In genomic region chr1:44985747-44986359, GRCh38 we compare ENCODE assay signal across 8 cellular contexts. TPM values are rescaled to one million over a fixed set of nuclear protein-coding genes. Genes with fewer than 3 reads are reported as not detected.
A peak's percentile ranks its signal among the peaks of the same experiment; 100 is the strongest.
DNase-seq lines count a peak whose midpoint lies in the region; ATAC-seq and TF ChIP-seq lines count a peak whose summit lies in the region.

No MANE protein-coding gene starts in this region.

- H3K27me3 ChIP-seq in testis: no peaks in the 10 kb centered on the region

- intact Hi-C loops in testis (cut with DNase I; ENCODE audit: low total_unique reads): no loop called here

- no peaks in the 10 kb centered on the region for H3K9me3 Mint-ChIP-seq in activated naive CD8-positive, alpha-beta T cell (ENCODE audit: low read depth)

- peak overlapping the region; percentile 99 for H3K4me3 Mint-ChIP-seq in activated naive CD8-positive, alpha-beta T cell

- H3K27ac Mint-ChIP-seq in activated naive CD8-positive, alpha-beta T cell: peak overlapping the region; percentile 95

- peak overlapping the region; percentile 58 for H3K4me3 ChIP-seq in GM08714 (ENCODE audit: low read length)
- H3K4me3 ChIP-seq in testis: peak overlapping the region; percentile 72 to 76

- WGBS in testis, 2 donors: 1 to 4% methylated on average over 19 of the region's 19 CpGs

- H3K27me3 Mint-ChIP-seq in activated naive CD8-positive, alpha-beta T cell: no peaks in the 10 kb centered on the region

- ATAC-seq in HG02870 (IDR thresholded peaks at IDR 0.05; ENCODE audit: unreplicated experiment) (peak; percentile 10), HG03342 (IDR thresholded peaks at IDR 0.05; ENCODE audit: unreplicated experiment) (no peak)

- TF ChIP-seq POLR2A in testis (IDR thresholded peaks at IDR 0.05): no peak

- DNase-seq in iris pigment epithelial cell (ENCODE audit: low read depth): peak; percentile 16
- DNase-seq in testis: no peak
- no peak for DNase-seq in GM10266 (ENCODE audit: extremely low spot score)
- no peak for DNase-seq in NCI-H1694 treated with DMSO at 0.1 percent for 48 hours (lab: John Stamatoyannopoulos, UW)

- peaks cover 8% of the 10 kb centered on the region for H3K4me1 ChIP-seq in testis

- peaks cover 28% of the 10 kb centered on the region for H3K4me1 Mint-ChIP-seq in activated naive CD8-positive, alpha-beta T cell (ENCODE audit: low read depth)

- H3K36me3 Mint-ChIP-seq in activated naive CD8-positive, alpha-beta T cell: peaks cover 3% of the 10 kb centered on the region

- no peaks in the 10 kb centered on the region for H3K36me3 ChIP-seq in testis (ENCODE audit: low read depth, missing control alignments)

- TF ChIP-seq CTCF in testis (IDR thresholded peaks at IDR 0.05) (no peak), GM10266 (IDR thresholded peaks at IDR 0.05; ENCODE audit: control insufficient read depth, insufficient read depth, low read depth, missing control alignments) (no peak)

- H3K27ac ChIP-seq in testis: peak overlapping the region; percentile 28 to 49

- no peaks in the 10 kb centered on the region for H3K9me3 ChIP-seq in testis

RNA-seq across cellular contexts. Expression of gene EIF2B3, which starts 0.5 kb away (rescaled TPM):
- total RNA-seq in testis: 10 to 100 TPM; 20.1 to 26.3 TPM
- 30.9 TPM for polyA plus RNA-seq in testis (ENCODE audit: insufficient read depth, low read depth, low replicate concordance)

RNA-seq across cellular contexts. Expression of gene HECTD3, which starts 25.3 kb away (rescaled TPM):
- 10 to 100 TPM; 42.6 to 63.4 TPM for total RNA-seq in testis
- 30.9 TPM for polyA plus RNA-seq in testis (ENCODE audit: insufficient read depth, low read depth, low replicate concordance)

RNA-seq across cellular contexts. Expression of gene UROD, which starts 26.2 kb away (rescaled TPM):
- total RNA-seq in testis: 100 to 1,000 TPM; 127 to 187 TPM
- polyA plus RNA-seq in testis (ENCODE audit: insufficient read depth, low read depth, low replicate concordance): 111 TPM
